In the genomic region with DNA sequence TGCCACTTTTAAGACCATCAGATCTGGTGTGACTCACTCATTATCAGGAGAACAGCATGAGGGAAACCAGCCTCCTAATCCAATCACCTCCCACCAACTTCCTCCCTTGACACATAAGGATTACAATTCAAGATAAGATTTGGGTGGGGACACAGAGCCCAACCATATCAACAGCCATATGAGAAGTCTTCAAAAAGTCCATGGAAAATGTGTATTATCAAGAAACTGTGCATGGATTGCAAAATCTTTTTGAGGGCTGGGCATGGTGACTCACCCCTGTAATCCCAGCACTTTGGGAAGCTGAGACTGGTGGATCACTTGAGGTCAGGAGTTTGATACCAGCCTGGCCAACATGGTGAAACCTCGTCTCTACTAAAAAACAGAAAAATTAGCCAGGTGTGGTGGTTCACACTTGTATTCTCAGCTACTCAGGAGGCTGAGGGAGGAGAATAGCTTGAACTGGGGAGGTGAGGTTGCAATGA, we compare ENCODE assay signal across 1 cellular context.
TF ChIP-seq lines count a peak whose summit lies in the region.

No MANE protein-coding gene starts in this region.

TF ChIP-seq in endothelial cell of umbilical vein, 7 proteins besides CTCF, POLR2A, EP300 and RAD21:
- peak; percentile 16 for TF ChIP-seq GATA2 (IDR thresholded peaks at IDR 0.05; ENCODE audit: insufficient read depth, insufficient read length, low read depth, low read length)
- no peak for TF ChIP-seq EZH2 (IDR thresholded peaks at IDR 0.05; ENCODE audit: borderline replicate concordance, low read depth, low read length, severe bottlenecking)
- TF ChIP-seq JUN (IDR thresholded peaks at IDR 0.05; ENCODE audit: borderline replicate concordance, insufficient read depth, insufficient read length, low read depth), result no peak
